Comparison of ENCODE assay signal across 28 cellular contexts in the genomic region with DNA sequence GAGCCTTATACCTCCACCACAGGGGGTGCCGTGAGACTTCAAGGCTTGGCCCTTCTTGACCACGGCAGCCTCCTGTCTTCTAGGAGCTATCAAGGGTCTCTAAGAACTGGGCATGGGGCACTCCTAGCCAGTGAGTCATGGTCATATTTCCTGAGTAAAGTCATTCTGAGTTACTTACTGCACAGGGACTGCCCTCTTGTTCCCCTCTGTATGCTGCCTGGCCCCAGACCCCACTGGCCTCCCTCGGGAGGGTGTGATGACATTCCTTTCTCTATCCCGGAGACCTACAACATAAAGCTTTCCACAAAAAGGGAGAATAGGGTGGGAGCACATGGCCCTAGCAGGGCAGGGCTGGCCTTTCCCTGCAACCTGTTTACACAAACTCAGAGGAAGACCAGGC. TPM values are rescaled to one million over a fixed set of nuclear protein-coding genes. Genes with fewer than 3 reads are reported as not detected.
A peak's percentile ranks its signal among the peaks of the same experiment; 100 is the strongest.
DNase-seq lines count a peak whose midpoint lies in the region; ATAC-seq and TF ChIP-seq lines count a peak whose summit lies in the region.
"Had no signal": no experiment of that assay in that cellular context is flagged by ENCODE, and none has a peak within 500 bp of the region (broad histone marks: within the 10 kb centered on the region; RNA-seq: fewer than 3 reads in every experiment).

No MANE protein-coding gene starts in this region.

- H3K9me2 ChIP-seq in PC-9 (ENCODE audit: insufficient read depth) = no peaks in the 10 kb centered on the region

- no peak for DNase-seq in activated naive CD8-positive, alpha-beta T cell treated with anti-CD3 and anti-CD28 coated beads, Interleukin-2, amount 50 U/mL, for 24 hours
- DNase-seq in activated naive CD8-positive, alpha-beta T cell treated with anti-CD3 and anti-CD28 coated beads for 36 hours = no peak
- DNase-seq in fibroblast of villous mesenchyme (ENCODE audit: low read depth) (peak; percentile 1), PC-9 (no peak), left lobe of liver (ENCODE audit: low spot score) (no peak)
- no peak for DNase-seq in NK-92 treated with Interleukin-12 subunit alpha and Interleukin-12 subunit beta, amount 100 ng/mL, for 24 hours (lab: John Stamatoyannopoulos, UW)
- DNase-seq in stimulated activated naive CD4-positive, alpha-beta T cell (lab: John Stamatoyannopoulos, UW) = no peak
- DNase-seq: ACHN; activated CD8-positive, alpha-beta memory T cell treated with anti-CD3 and anti-CD28 coated beads, Interleukin-2, amount 50 U/mL, for 4 hours; amniotic stem cell; COR-L47; heart left ventricle; left cardiac atrium; naive B cell; NCI-H1092 treated with DMSO at 0.1 percent for 48 hours; NCI-H187 treated with DMSO at 0.1 percent for 48 hours; NCI-H69; nucleus accumbens; small intestine; stimulated activated CD4-positive, alpha-beta T cell treated with anti-CD3 and anti-CD28 coated beads, Interleukin-1b, Interleukin-23, amount 100 ng/mL, for 48 hours; substantia nigra had no signal

- no peaks in the 10 kb centered on the region for H3K36me3 ChIP-seq in PC-9 (ENCODE audit: low read depth)

- no peak for ATAC-seq in activated naive CD8-positive, alpha-beta T cell treated with anti-CD3 and anti-CD28 coated beads, Interleukin-2, amount 50 U/mL, for 24 hours
- ATAC-seq in left lobe of liver = no peak
- ATAC-seq: heart left ventricle, left cardiac atrium had no signal

- intact Hi-C loops in PC-9 (cut with micrococcal nuclease; ENCODE audit: unreplicated experiment) = no loop called here

- POLR2A ChIA-PET in PC-9 (lab: Charles Lee; ENCODE audit: unreplicated experiment) = no interaction called here

- TF ChIP-seq CTCF in fibroblast of villous mesenchyme (IDR thresholded peaks at IDR 0.05; ENCODE audit: insufficient read depth, low read depth, low read length) = no peak
- no peak for TF ChIP-seq CTCF in PC-9 (conservative IDR thresholded peaks at IDR 0.05)

- no peaks in the 10 kb centered on the region for H3K79me2 ChIP-seq in PC-9 (ENCODE audit: low read depth)

- H3K27me3 ChIP-seq in PC-9 (ENCODE audit: insufficient read depth, low read depth) = no peaks in the 10 kb centered on the region
- H3K27me3 ChIP-seq: BLaER1, cardiac muscle cell, heart left ventricle had no signal

- no peak overlapping the region for H2AFZ ChIP-seq in PC-9

- H3K4me3 ChIP-seq in fibroblast of villous mesenchyme (ENCODE audit: low read depth, low read length) (no peak overlapping the region), PC-9 (no peak overlapping the region)
- H3K4me3 ChIP-seq: BLaER1, cardiac muscle cell, heart left ventricle had no signal

- H3K9me3 ChIP-seq in PC-9 (ENCODE audit: insufficient read depth, low read depth) = no peaks in the 10 kb centered on the region
- H3K9me3 ChIP-seq: BLaER1, heart left ventricle had no signal

- H3K4me1 Mint-ChIP-seq in activated naive CD8-positive, alpha-beta T cell (ENCODE audit: low read depth) = peaks cover 3% of the 10 kb centered on the region
- H3K4me1 Mint-ChIP-seq in activated naive CD8-positive, alpha-beta T cell treated with anti-CD3 and anti-CD28 coated beads, Interleukin-2, amount 50 U/mL, for 24 hours = no peaks in the 10 kb centered on the region
- peaks cover 5% of the 10 kb centered on the region for H3K4me1 Mint-ChIP-seq in activated naive CD8-positive, alpha-beta T cell treated with anti-CD3 and anti-CD28 coated beads for 36 hours
- H3K4me1 Mint-ChIP-seq: memory B cell had no signal

- no peaks in the 10 kb centered on the region for H3F3A ChIP-seq in PC-9 (ENCODE audit: insufficient read depth, low read depth)

- CTCF ChIA-PET in PC-9 (lab: Charles Lee) = no interaction called here

- no peaks in the 10 kb centered on the region for H3K9me3 Mint-ChIP-seq in activated naive CD8-positive, alpha-beta T cell (ENCODE audit: low read depth)
- H3K9me3 Mint-ChIP-seq in activated naive CD8-positive, alpha-beta T cell treated with anti-CD3 and anti-CD28 coated beads, Interleukin-2, amount 50 U/mL, for 24 hours = no peaks in the 10 kb centered on the region
- no peaks in the 10 kb centered on the region for H3K9me3 Mint-ChIP-seq in activated naive CD8-positive, alpha-beta T cell treated with anti-CD3 and anti-CD28 coated beads for 36 hours
- H3K9me3 Mint-ChIP-seq: memory B cell; naive B cell; T-helper 2 cell treated with Interferon-gamma antibody and Interleukin-4, amounts not matched to agents 5 μg/mL and 100 μg/mL, for 36 hours had no signal

- no peaks in the 10 kb centered on the region for H3K4me1 ChIP-seq in PC-9 (replicated peaks; ENCODE audit: insufficient read depth)
- H3K4me1 ChIP-seq: heart left ventricle had no signal

- H4K20me1 ChIP-seq in PC-9 (ENCODE audit: insufficient read depth) = no peaks in the 10 kb centered on the region

- H3K4me2 ChIP-seq in PC-9 = no peak overlapping the region
- H3K4me2 ChIP-seq: BLaER1 had no signal

- no TSS peak for BruUV-seq in PC-9 (replicated peaks; lab: Mats Ljungman, UMichigan)

- H3K36me3 Mint-ChIP-seq in activated naive CD8-positive, alpha-beta T cell = no peaks in the 10 kb centered on the region
- H3K36me3 Mint-ChIP-seq in activated naive CD8-positive, alpha-beta T cell treated with anti-CD3 and anti-CD28 coated beads, Interleukin-2, amount 50 U/mL, for 24 hours (ENCODE audit: low read depth) = peaks cover 10% of the 10 kb centered on the region
- peaks cover 4% of the 10 kb centered on the region for H3K36me3 Mint-ChIP-seq in activated naive CD8-positive, alpha-beta T cell treated with anti-CD3 and anti-CD28 coated beads for 36 hours

- no peak overlapping the region for H3K27ac ChIP-seq in PC-9
- H3K27ac ChIP-seq: BLaER1, cardiac muscle cell, heart left ventricle, HL-60, RWPE1 had no signal

- no peaks in the 10 kb centered on the region for H3K27me3 Mint-ChIP-seq in activated naive CD8-positive, alpha-beta T cell
- no peaks in the 10 kb centered on the region for H3K27me3 Mint-ChIP-seq in activated naive CD8-positive, alpha-beta T cell treated with anti-CD3 and anti-CD28 coated beads, Interleukin-2, amount 50 U/mL, for 24 hours
- no peaks in the 10 kb centered on the region for H3K27me3 Mint-ChIP-seq in activated naive CD8-positive, alpha-beta T cell treated with anti-CD3 and anti-CD28 coated beads for 36 hours
- H3K27me3 Mint-ChIP-seq: memory B cell, naive B cell had no signal

- H3K27ac Mint-ChIP-seq in activated naive CD8-positive, alpha-beta T cell = peak overlapping the region; percentile 54
- H3K27ac Mint-ChIP-seq in activated naive CD8-positive, alpha-beta T cell treated with anti-CD3 and anti-CD28 coated beads, Interleukin-2, amount 50 U/mL, for 24 hours = no peak overlapping the region
- peak overlapping the region; percentile 46 for H3K27ac Mint-ChIP-seq in activated naive CD8-positive, alpha-beta T cell treated with anti-CD3 and anti-CD28 coated beads for 36 hours
- H3K27ac Mint-ChIP-seq: T-helper 2 cell treated with Interferon-gamma antibody and Interleukin-4, amounts not matched to agents 5 μg/mL and 100 μg/mL, for 36 hours had no signal

- H3K4me3 Mint-ChIP-seq in activated naive CD8-positive, alpha-beta T cell = no peak overlapping the region
- H3K4me3 Mint-ChIP-seq in activated naive CD8-positive, alpha-beta T cell treated with anti-CD3 and anti-CD28 coated beads, Interleukin-2, amount 50 U/mL, for 24 hours = no peak overlapping the region
- H3K4me3 Mint-ChIP-seq in activated naive CD8-positive, alpha-beta T cell treated with anti-CD3 and anti-CD28 coated beads for 36 hours = no peak overlapping the region
- H3K4me3 Mint-ChIP-seq: memory B cell; T-helper 2 cell treated with Interferon-gamma antibody and Interleukin-4, amounts not matched to agents 5 μg/mL and 100 μg/mL, for 36 hours had no signal

RNA-seq across cellular contexts. Expression of gene DPCD, which starts 21.4 kb away (rescaled TPM):
- total RNA-seq in activated naive CD8-positive, alpha-beta T cell treated with anti-CD3 and anti-CD28 coated beads for 36 hours = 10 to 100 TPM; 20.4 to 22.9 TPM
- total RNA-seq in fibroblast of villous mesenchyme (30.9 and 34.1 TPM in 2 replicates), PC-9 (2021) (20.3 and 21.5 TPM in 2 replicates), left lobe of liver (3.6 TPM)

RNA-seq across cellular contexts. Expression of gene POLL, which starts 21.4 kb away (rescaled TPM):
- 10 to 100 TPM; 27.4 to 28.6 TPM for total RNA-seq in activated naive CD8-positive, alpha-beta T cell treated with anti-CD3 and anti-CD28 coated beads for 36 hours
- total RNA-seq in fibroblast of villous mesenchyme (8.2 and 9.3 TPM in 2 replicates), PC-9 (2021) (30.3 and 31.5 TPM in 2 replicates), left lobe of liver (16.6 TPM)
